Comparison of ENCODE assay signal across 8 cellular contexts in the genomic region with DNA sequence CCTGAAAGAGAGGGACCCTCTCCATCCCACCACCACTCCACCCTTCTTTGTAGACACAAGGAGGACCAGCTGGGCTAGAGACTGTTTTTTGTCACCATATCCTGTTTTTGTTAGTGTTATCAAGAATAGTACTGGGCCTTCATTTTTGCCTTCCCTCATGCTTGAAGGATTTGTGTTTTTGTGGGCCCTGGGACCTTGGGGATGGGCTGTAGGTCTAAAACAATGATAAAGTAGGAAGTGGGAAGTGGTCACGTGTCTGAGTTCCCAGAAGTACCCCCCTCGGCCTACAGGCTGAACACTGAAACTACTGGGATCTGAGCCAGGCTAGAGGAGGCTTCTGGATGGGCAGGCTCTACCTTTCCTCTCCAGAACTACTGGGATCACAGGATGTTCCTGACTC. TPM values are rescaled to one million over a fixed set of nuclear protein-coding genes. Genes with fewer than 3 reads are reported as not detected.
DNase-seq lines count a peak whose midpoint lies in the region; ATAC-seq and TF ChIP-seq lines count a peak whose summit lies in the region.

No MANE protein-coding gene starts in this region.

- H3K4me1 ChIP-seq in PC-9 (replicated peaks; ENCODE audit: insufficient read depth): peaks cover 61% of the 10 kb centered on the region
- H3K4me1 ChIP-seq in parathyroid adenoma: peaks cover 43% of the 10 kb centered on the region

- CTCF ChIA-PET in PC-9 (lab: Charles Lee): interaction anchor here (1.5 kb wide), 1 partner anchor 12 kb away, joined by 4 read pairs; no protein-coding TSS in a partner anchor

- H3K36me3 ChIP-seq in PC-9 (ENCODE audit: low read depth) (no peaks in the 10 kb centered on the region; the same call in none of the 2 replicates), parathyroid adenoma (ENCODE audit: control insufficient read depth, insufficient read depth, low read length) (no peaks in the 10 kb centered on the region)

- no peaks in the 10 kb centered on the region for H4K20me1 ChIP-seq in PC-9 (ENCODE audit: insufficient read depth)

- peaks cover 37% of the 10 kb centered on the region for H3K36me3 Mint-ChIP-seq in effector memory CD8-positive, alpha-beta T cell (ENCODE audit: insufficient read depth)

- H3K27me3 ChIP-seq in PC-9 (ENCODE audit: insufficient read depth, low read depth) (no peaks in the 10 kb centered on the region), parathyroid adenoma (ENCODE audit: control insufficient read depth, insufficient read depth, low read length) (no peaks in the 10 kb centered on the region)

- H3K4me1 Mint-ChIP-seq in effector memory CD8-positive, alpha-beta T cell (ENCODE audit: low read depth in 2 of 2): peaks cover 70% of the 10 kb centered on the region in 2 donors

- no peaks in the 10 kb centered on the region for H3K27me3 Mint-ChIP-seq in effector memory CD8-positive, alpha-beta T cell

- H3K79me2 ChIP-seq in PC-9 (ENCODE audit: low read depth): peaks cover 41% of the 10 kb centered on the region
- H3K79me2 ChIP-seq in parathyroid adenoma: no peaks in the 10 kb centered on the region

- H3K27ac ChIP-seq in PC-9 (peak overlapping the region; percentile 98), parathyroid adenoma (peak overlapping the region; percentile 53)

- no peak overlapping the region for H3K9ac ChIP-seq in parathyroid adenoma

- no peak for ATAC-seq in effector memory CD8-positive, alpha-beta T cell (replicated peaks)
- no peak for ATAC-seq in GM19035 (IDR thresholded peaks at IDR 0.05; ENCODE audit: unreplicated experiment)

- H3K9me2 ChIP-seq in PC-9 (ENCODE audit: insufficient read depth): no peaks in the 10 kb centered on the region

- H3K27ac Mint-ChIP-seq in effector memory CD8-positive, alpha-beta T cell: peak overlapping the region; percentile 93 to 95

- no TSS peak for BruUV-seq in PC-9 (replicated peaks; lab: Mats Ljungman, UMichigan)

- H3F3A ChIP-seq in PC-9 (ENCODE audit: insufficient read depth, low read depth): peaks cover 64% of the 10 kb centered on the region

- intact Hi-C loops in PC-9 (cut with micrococcal nuclease; ENCODE audit: unreplicated experiment): no loop called here

- DNase-seq in Daoy (ENCODE audit: low read depth): peak; percentile 72
- no peak for DNase-seq in PC-9
- no peak for DNase-seq in effector memory CD8-positive, alpha-beta T cell
- no peak for DNase-seq in SHP77 (lab: John Stamatoyannopoulos, UW)
- no peak for DNase-seq in NCI-H2171 treated with DMSO at 0.1 percent for 48 hours (lab: John Stamatoyannopoulos, UW)
- no peak for DNase-seq in 8988T

- POLR2A ChIA-PET in PC-9 (lab: Charles Lee; ENCODE audit: unreplicated experiment): no interaction called here

- no peak overlapping the region for H3K4me3 ChIP-seq in PC-9
- H3K4me3 ChIP-seq in parathyroid adenoma (ENCODE audit: low read depth, low read length): no peak overlapping the region

- H3K4me2 ChIP-seq in PC-9 (peak overlapping the region; percentile 76), parathyroid adenoma (ENCODE audit: low read length) (peak overlapping the region; percentile 42)

- H3K9me3 Mint-ChIP-seq in effector memory CD8-positive, alpha-beta T cell: no peaks in the 10 kb centered on the region

- no peaks in the 10 kb centered on the region for H3K9me3 ChIP-seq in PC-9 (ENCODE audit: insufficient read depth, low read depth)
- H3K9me3 ChIP-seq in parathyroid adenoma (ENCODE audit: control insufficient read depth, low read length): no peaks in the 10 kb centered on the region

- TF ChIP-seq CTCF in PC-9 (conservative IDR thresholded peaks at IDR 0.05) (no peak), parathyroid adenoma (IDR thresholded peaks at IDR 0.05) (no peak)

- H2AFZ ChIP-seq in PC-9 (no peak overlapping the region), parathyroid adenoma (no peak overlapping the region)

- H3K4me3 Mint-ChIP-seq in effector memory CD8-positive, alpha-beta T cell: peak overlapping the region; percentile 91 to 92

RNA-seq across cellular contexts. Expression of gene AGFG2, which starts 8.9 kb away (rescaled TPM):
- total RNA-seq in Daoy (2014; rRNA removed; shearing (Covaris generic)): 16.9 and 19.1 TPM in 2 replicates
- 30.4 and 35.2 TPM in 2 replicates for total RNA-seq in PC-9 (2021)

RNA-seq across cellular contexts. Expression of gene SAP25, which starts 25.8 kb away (rescaled TPM):
- total RNA-seq in Daoy (2014; rRNA removed; shearing (Covaris generic)): 0.80 and 5.3 TPM in 2 replicates
- 11.0 and 15.3 TPM in 2 replicates for total RNA-seq in PC-9 (2021)

RNA-seq across cellular contexts. Expression of gene LRCH4, which starts 38.1 kb away (rescaled TPM):
- total RNA-seq in Daoy (2014; rRNA removed; shearing (Covaris generic)): 32.2 and 41.0 TPM in 2 replicates
- total RNA-seq in PC-9 (2021): 86.6 and 89.6 TPM in 2 replicates

RNA-seq across cellular contexts. Expression of gene FBXO24, which starts 38.3 kb away (rescaled TPM):
- 0.17 TPM in 1 of 2 replicates, not detected in the other for total RNA-seq in Daoy (2014; rRNA removed; shearing (Covaris generic))
- 2.7 and 4.6 TPM in 2 replicates for total RNA-seq in PC-9 (2021)

RNA-seq across cellular contexts. Expression of gene PCOLCE, which starts 54.3 kb away (rescaled TPM):
- total RNA-seq in Daoy (2014; rRNA removed; shearing (Covaris generic)): 21.3 and 32.9 TPM in 2 replicates
- total RNA-seq in PC-9 (2021): 25.1 and 35.2 TPM in 2 replicates
